In genomic region chr20:63831696-63832686, GRCh38 we compare ENCODE assay signal across 8 cellular contexts. TPM values are rescaled to one million over a fixed set of nuclear protein-coding genes. Genes with fewer than 3 reads are reported as not detected.
DNase-seq lines count a peak whose midpoint lies in the region; ATAC-seq, FAIRE-seq and TF ChIP-seq lines count a peak whose summit lies in the region.

No MANE protein-coding gene starts in this region.

- H3K27me3 ChIP-seq in ascending aorta (no peaks in the 10 kb centered on the region), suprapubic skin (no peaks in the 10 kb centered on the region)

- H3K4me3 ChIP-seq in ascending aorta (peak overlapping the region; percentile 64 to 73), kidney (ENCODE audit: low read length in 2 of 2) (peak overlapping the region in 1 of 2 donors; percentile 48), suprapubic skin (peak overlapping the region; percentile 59)

- TF ChIP-seq POLR2A in suprapubic skin (IDR thresholded peaks at IDR 0.05) = no peak

- no peak for FAIRE-seq in kidney (lab: Jason Lieb, UNC)

- H3K4me1 ChIP-seq in ascending aorta (peaks cover 14 to 30% of the 10 kb centered on the region in 2 donors), kidney (ENCODE audit: control insufficient read depth in 1 of 2, insufficient read depth in 1 of 2, low read depth in 1 of 2, low read length in 2 of 2) (peaks cover 9 to 33% of the 10 kb centered on the region in 2 donors), suprapubic skin (peaks cover 47% of the 10 kb centered on the region)

- no peak for DNase-seq in activated CD4-positive, alpha-beta memory T cell treated with anti-CD3 and anti-CD28 coated beads for 36 hours
- no peak for DNase-seq in activated CD4-positive, alpha-beta memory T cell treated with anti-CD3 and anti-CD28 coated beads, Interleukin-2, amount 10 ng/mL, durations not matched to agents 7 days and 5 days
- DNase-seq in ascending aorta (ENCODE audit: low spot score in 2 of 2) = no peak
- DNase-seq in kidney = peak; percentile 87
- peak in 1 of 2 donors; percentile 69 for DNase-seq in suprapubic skin (ENCODE audit: low spot score in 2 of 2)

- TF ChIP-seq CTCF in ascending aorta (IDR thresholded peaks at IDR 0.05) (no peak), kidney (IDR thresholded peaks at IDR 0.05; ENCODE audit: borderline replicate concordance, extremely low read depth, insufficient read depth) (no peak), suprapubic skin (IDR thresholded peaks at IDR 0.05) (no peak)

- POLR2A ChIA-PET in activated CD4-positive, alpha-beta memory T cell treated with anti-CD3 and anti-CD28 coated beads for 36 hours (lab: Charles Lee) = no interaction called here
- POLR2A ChIA-PET in activated CD4-positive, alpha-beta memory T cell treated with anti-CD3 and anti-CD28 coated beads, Interleukin-2, amount 10 ng/mL, durations not matched to agents 7 days and 5 days (lab: Charles Lee) = no interaction called here

- ATAC-seq in HG03139 (IDR thresholded peaks at IDR 0.05; ENCODE audit: unreplicated experiment) (no peak), GM21360 (IDR thresholded peaks at IDR 0.05; ENCODE audit: unreplicated experiment) (no peak), HG03095 (IDR thresholded peaks at IDR 0.05; ENCODE audit: unreplicated experiment) (no peak)

- no peaks in the 10 kb centered on the region for H3K9me3 Mint-ChIP-seq in activated CD4-positive, alpha-beta memory T cell treated with anti-CD3 and anti-CD28 coated beads for 36 hours
- H3K9me3 Mint-ChIP-seq in activated CD4-positive, alpha-beta memory T cell treated with anti-CD3 and anti-CD28 coated beads, Interleukin-2, amount 10 ng/mL, durations not matched to agents 7 days and 5 days = no peaks in the 10 kb centered on the region

- CTCF ChIA-PET in activated CD4-positive, alpha-beta memory T cell treated with anti-CD3 and anti-CD28 coated beads for 36 hours (lab: Charles Lee) = interaction anchor here (0.5 kb wide), 1 partner anchor 89 kb away, joined by 3 read pairs; no protein-coding TSS in a partner anchor
- CTCF ChIA-PET in activated CD4-positive, alpha-beta memory T cell treated with anti-CD3 and anti-CD28 coated beads, Interleukin-2, amount 10 ng/mL, durations not matched to agents 7 days and 5 days (lab: Charles Lee) = no interaction called here

- no peak for TF ChIP-seq EP300 in suprapubic skin (IDR thresholded peaks at IDR 0.05)

- H3K36me3 ChIP-seq in ascending aorta (no peaks in the 10 kb centered on the region), kidney (ENCODE audit: control insufficient read depth in 1 of 2, insufficient read depth in 2 of 2, low read length in 2 of 2) (no peaks in the 10 kb centered on the region), suprapubic skin (no peaks in the 10 kb centered on the region)

- peaks cover 12% of the 10 kb centered on the region for H3K4me1 Mint-ChIP-seq in activated CD4-positive, alpha-beta memory T cell treated with anti-CD3 and anti-CD28 coated beads for 36 hours (ENCODE audit: low read depth)
- H3K4me1 Mint-ChIP-seq in activated CD4-positive, alpha-beta memory T cell treated with anti-CD3 and anti-CD28 coated beads, Interleukin-2, amount 10 ng/mL, durations not matched to agents 7 days and 5 days = peaks cover 10% of the 10 kb centered on the region

- intact Hi-C loops in activated CD4-positive, alpha-beta memory T cell treated with anti-CD3 and anti-CD28 coated beads for 36 hours (cut with micrococcal nuclease) = no loop called here
- intact Hi-C loops in ascending aorta (cut with DNase I) (loop anchor here (1.0 to 5.0 kb wide), 2 partner anchors 33 to 90 kb away; partner anchors contain the start of gene TPD52L2), kidney (cut with DNase I) (no loop called here)

- H3K36me3 Mint-ChIP-seq in activated CD4-positive, alpha-beta memory T cell treated with anti-CD3 and anti-CD28 coated beads for 36 hours = peaks cover 2% of the 10 kb centered on the region
- H3K36me3 Mint-ChIP-seq in activated CD4-positive, alpha-beta memory T cell treated with anti-CD3 and anti-CD28 coated beads, Interleukin-2, amount 10 ng/mL, durations not matched to agents 7 days and 5 days (ENCODE audit: low read depth) = peaks cover 4% of the 10 kb centered on the region

- peak overlapping the region; percentile 29 for H3K4me3 Mint-ChIP-seq in activated CD4-positive, alpha-beta memory T cell treated with anti-CD3 and anti-CD28 coated beads for 36 hours
- H3K4me3 Mint-ChIP-seq in activated CD4-positive, alpha-beta memory T cell treated with anti-CD3 and anti-CD28 coated beads, Interleukin-2, amount 10 ng/mL, durations not matched to agents 7 days and 5 days = no peak overlapping the region

- H3K9ac ChIP-seq in kidney (ENCODE audit: low read length in 2 of 2) = peak overlapping the region in 1 of 2 donors; percentile 26

- no peaks in the 10 kb centered on the region for H3K9me3 ChIP-seq in ascending aorta
- no peaks in the 10 kb centered on the region for H3K9me3 ChIP-seq in kidney (ENCODE audit: control insufficient read depth in 1 of 2, low read length in 2 of 2)
- H3K9me3 ChIP-seq in suprapubic skin = no peaks in the 10 kb centered on the region

- no peak overlapping the region for H3K27ac Mint-ChIP-seq in activated CD4-positive, alpha-beta memory T cell treated with anti-CD3 and anti-CD28 coated beads for 36 hours
- no peak overlapping the region for H3K27ac Mint-ChIP-seq in activated CD4-positive, alpha-beta memory T cell treated with anti-CD3 and anti-CD28 coated beads, Interleukin-2, amount 10 ng/mL, durations not matched to agents 7 days and 5 days

- peaks cover 28% of the 10 kb centered on the region for H3K27me3 Mint-ChIP-seq in activated CD4-positive, alpha-beta memory T cell treated with anti-CD3 and anti-CD28 coated beads for 36 hours
- peaks cover 41% of the 10 kb centered on the region for H3K27me3 Mint-ChIP-seq in activated CD4-positive, alpha-beta memory T cell treated with anti-CD3 and anti-CD28 coated beads, Interleukin-2, amount 10 ng/mL, durations not matched to agents 7 days and 5 days

- H3K27ac ChIP-seq in ascending aorta (no peak overlapping the region), kidney (ENCODE audit: low read depth in 2 of 2, low read length in 2 of 2) (peak overlapping the region; percentile 74 to 75), suprapubic skin (peak overlapping the region; percentile 36)

- 0% methylated on average over 3 of the region's 124 CpGs for WGBS in suprapubic skin

RNA-seq across cellular contexts. Expression of gene ZBTB46, which starts 0.9 kb away (rescaled TPM):
- total RNA-seq in activated CD4-positive, alpha-beta memory T cell treated with anti-CD3 and anti-CD28 coated beads for 36 hours = 1 to 10 TPM; 4.6 to 5.5 TPM
- total RNA-seq in activated CD4-positive, alpha-beta memory T cell treated with anti-CD3 and anti-CD28 coated beads, Interleukin-2, amount 10 ng/mL, durations not matched to agents 7 days and 5 days = under 1 TPM; 0.53 to 0.65 TPM
- 39.5 TPM for total RNA-seq in ascending aorta
- total RNA-seq in kidney = 24.0 TPM
- polyA plus RNA-seq in kidney (ENCODE audit: insufficient read depth, low read depth, low replicate concordance) = 4.5 TPM
- total RNA-seq in suprapubic skin = 1 to 10 TPM; 3.4 to 5.1 (median 4.4) TPM

RNA-seq across cellular contexts. Expression of gene ABHD16B, which starts 29.3 kb away (rescaled TPM):
- not detected for total RNA-seq in activated CD4-positive, alpha-beta memory T cell treated with anti-CD3 and anti-CD28 coated beads for 36 hours
- total RNA-seq in activated CD4-positive, alpha-beta memory T cell treated with anti-CD3 and anti-CD28 coated beads, Interleukin-2, amount 10 ng/mL, durations not matched to agents 7 days and 5 days = not detected
- total RNA-seq in ascending aorta = not detected
- total RNA-seq in kidney = not detected
- polyA plus RNA-seq in kidney (ENCODE audit: insufficient read depth, low read depth, low replicate concordance) = not detected
- total RNA-seq in suprapubic skin = not detected

RNA-seq across cellular contexts. Expression of gene TPD52L2, which starts 33.1 kb away (rescaled TPM):
- 10 to 100 TPM; 67.8 to 70.8 TPM for total RNA-seq in activated CD4-positive, alpha-beta memory T cell treated with anti-CD3 and anti-CD28 coated beads for 36 hours
- total RNA-seq in activated CD4-positive, alpha-beta memory T cell treated with anti-CD3 and anti-CD28 coated beads, Interleukin-2, amount 10 ng/mL, durations not matched to agents 7 days and 5 days = 10 to 100 TPM; 48.2 to 48.7 TPM
- total RNA-seq in ascending aorta (161 TPM), kidney (78.0 TPM), suprapubic skin (10 to 100 TPM; 66.5 to 87.4 (median 74.1) TPM)
- 73.1 TPM for polyA plus RNA-seq in kidney (ENCODE audit: insufficient read depth, low read depth, low replicate concordance)

Comparison
In these comparisons a context has a peak if more than half of its experiments do, and no peak if none do; other contexts are left out.
1. H3K27ac ChIP-seq: peak in kidney (2 of 2) and suprapubic skin (single experiment); none in ascending aorta (0 of 2).